Comparison of ENCODE assay signal across 1 cellular context in genomic region chr2:222690564-222691200, GRCh38.
A peak's percentile ranks its signal among the peaks of the same experiment; 100 is the strongest.
TF ChIP-seq lines count a peak whose summit lies in the region.

No MANE protein-coding gene starts in this region.

TF ChIP-seq in HepG2, 621 proteins besides CTCF, POLR2A, EP300 and RAD21 (continued from another document and continues in another):
- TF ChIP-seq, protein P1, sequence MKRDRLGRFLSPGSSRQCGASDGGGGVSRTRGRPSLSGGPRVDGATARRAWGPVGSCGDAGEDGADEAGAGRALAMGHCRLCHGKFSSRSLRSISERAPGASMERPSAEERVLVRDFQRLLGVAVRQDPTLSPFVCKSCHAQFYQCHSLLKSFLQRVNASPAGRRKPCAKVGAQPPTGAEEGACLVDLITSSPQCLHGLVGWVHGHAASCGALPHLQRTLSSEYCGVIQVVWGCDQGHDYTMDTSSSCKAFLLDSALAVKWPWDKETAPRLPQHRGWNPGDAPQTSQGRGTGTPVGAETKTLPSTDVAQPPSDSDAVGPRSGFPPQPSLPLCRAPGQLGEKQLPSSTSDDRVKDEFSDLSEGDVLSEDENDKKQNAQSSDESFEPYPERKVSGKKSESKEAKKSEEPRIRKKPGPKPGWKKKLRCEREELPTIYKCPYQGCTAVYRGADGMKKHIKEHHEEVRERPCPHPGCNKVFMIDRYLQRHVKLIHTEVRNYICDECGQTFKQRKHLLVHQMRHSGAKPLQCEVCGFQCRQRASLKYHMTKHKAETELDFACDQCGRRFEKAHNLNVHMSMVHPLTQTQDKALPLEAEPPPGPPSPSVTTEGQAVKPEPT (CRISPR knock-in tag; IDR thresholded peaks at IDR 0.05; ENCODE audit: low read depth) = no peak
- TF ChIP-seq ZSCAN9 (CRISPR knock-in tag; IDR thresholded peaks at IDR 0.05; ENCODE audit: borderline replicate concordance) = 0 out of 2 replicates have a peak, but pooled peaks have one; percentile 61
- no peak for TF ChIP-seq ZNF44 (CRISPR knock-in tag; IDR thresholded peaks at IDR 0.05)
- no peak for TF ChIP-seq ELK4 (CRISPR knock-in tag; IDR thresholded peaks at IDR 0.05; ENCODE audit: borderline replicate concordance)
- no peak for TF ChIP-seq IRF1 (CRISPR knock-in tag; IDR thresholded peaks at IDR 0.05; ENCODE audit: low read depth)
- TF ChIP-seq HNF4G (IDR thresholded peaks at IDR 0.05; ENCODE audit: borderline replicate concordance, low read depth, low read length) = peak; percentile 45; the same call in 1 of the 2 replicates
- no peak for TF ChIP-seq HNF4G (CRISPR knock-in tag; IDR thresholded peaks at IDR 0.05; ENCODE audit: borderline replicate concordance, low read depth)
- TF ChIP-seq BHLHE40 (IDR thresholded peaks at IDR 0.05; ENCODE audit: low read length) = 0 out of 2 replicates have a peak, but pooled peaks have one; percentile 19
- TF ChIP-seq GPBP1L1 (CRISPR knock-in tag; IDR thresholded peaks at IDR 0.05) = no peak
- TF ChIP-seq HNRNPUL1 (IDR thresholded peaks at IDR 0.05; ENCODE audit: low read depth, low read length) = no peak
- 0 out of 2 replicates have a peak, but pooled peaks have one; percentile 61 for TF ChIP-seq KDM4B (CRISPR knock-in tag; IDR thresholded peaks at IDR 0.05)
- TF ChIP-seq JUND (CRISPR knock-in tag; IDR thresholded peaks at IDR 0.05) = no peak
- 0 out of 2 replicates have a peak, but pooled peaks have one; percentile 26 for TF ChIP-seq KDM1A (CRISPR knock-in tag; IDR thresholded peaks at IDR 0.05)
- TF ChIP-seq PITX1 (CRISPR knock-in tag; IDR thresholded peaks at IDR 0.05) = peak; percentile 49; the same call in 1 of the 2 replicates
- TF ChIP-seq TSC22D2 (CRISPR knock-in tag; IDR thresholded peaks at IDR 0.05; ENCODE audit: borderline replicate concordance) = 0 out of 2 replicates have a peak, but pooled peaks have one; percentile 30
- TF ChIP-seq ZNF205 (CRISPR knock-in tag; IDR thresholded peaks at IDR 0.05) = peak; percentile 61; the same call in 1 of the 2 replicates
- no peak for TF ChIP-seq STAT5B (CRISPR knock-in tag; IDR thresholded peaks at IDR 0.05)
- TF ChIP-seq ZFP36L2 (CRISPR knock-in tag; IDR thresholded peaks at IDR 0.05) = no peak
- TF ChIP-seq, protein P2, sequence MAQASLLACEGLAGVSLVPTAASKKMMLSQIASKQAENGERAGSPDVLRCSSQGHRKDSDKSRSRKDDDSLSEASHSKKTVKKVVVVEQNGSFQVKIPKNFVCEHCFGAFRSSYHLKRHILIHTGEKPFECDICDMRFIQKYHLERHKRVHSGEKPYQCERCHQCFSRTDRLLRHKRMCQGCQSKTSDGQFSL (CRISPR knock-in tag; IDR thresholded peaks at IDR 0.05) = peak; percentile 100
- peak; percentile 77; the same call in 1 of the 2 replicates for TF ChIP-seq DNMT3B (CRISPR knock-in tag; conservative IDR thresholded peaks at IDR 0.05)
- no peak for TF ChIP-seq ZNF691 (CRISPR knock-in tag; IDR thresholded peaks at IDR 0.05; ENCODE audit: borderline replicate concordance, low read depth)
- TF ChIP-seq ATF7-NPFF (CRISPR knock-in tag; IDR thresholded peaks at IDR 0.05; ENCODE audit: low read depth) = peak; percentile 54; the same call in 1 of the 2 replicates
- TF ChIP-seq KLF16 (CRISPR knock-in tag; IDR thresholded peaks at IDR 0.05) = peak in 1 of 2 experiments; percentile 88; a peak in 2 of 4 replicates
- peak; percentile 98 for TF ChIP-seq XRCC5 (optimal IDR thresholded peaks at IDR 0.05; ENCODE audit: low read length)
- TF ChIP-seq, protein P3, sequence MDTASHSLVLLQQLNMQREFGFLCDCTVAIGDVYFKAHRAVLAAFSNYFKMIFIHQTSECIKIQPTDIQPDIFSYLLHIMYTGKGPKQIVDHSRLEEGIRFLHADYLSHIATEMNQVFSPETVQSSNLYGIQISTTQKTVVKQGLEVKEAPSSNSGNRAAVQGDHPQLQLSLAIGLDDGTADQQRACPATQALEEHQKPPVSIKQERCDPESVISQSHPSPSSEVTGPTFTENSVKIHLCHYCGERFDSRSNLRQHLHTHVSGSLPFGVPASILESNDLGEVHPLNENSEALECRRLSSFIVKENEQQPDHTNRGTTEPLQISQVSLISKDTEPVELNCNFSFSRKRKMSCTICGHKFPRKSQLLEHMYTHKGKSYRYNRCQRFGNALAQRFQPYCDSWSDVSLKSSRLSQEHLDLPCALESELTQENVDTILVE (CRISPR knock-in tag; IDR thresholded peaks at IDR 0.05) = 0 out of 2 replicates have a peak, but pooled peaks have one; percentile 72
- no peak for TF ChIP-seq CAMTA2 (CRISPR knock-in tag; IDR thresholded peaks at IDR 0.05; ENCODE audit: borderline replicate concordance)
- peak; percentile 71 for TF ChIP-seq ZBTB33 (CRISPR knock-in tag; IDR thresholded peaks at IDR 0.05)
- peak; percentile 44; the same call in 1 of the 2 replicates for TF ChIP-seq ZGPAT (CRISPR knock-in tag; IDR thresholded peaks at IDR 0.05)
- TF ChIP-seq ZNF792 (CRISPR knock-in tag; IDR thresholded peaks at IDR 0.05) = peak; percentile 50; the same call in 1 of the 2 replicates
- no peak for TF ChIP-seq ZNF772 (CRISPR knock-in tag; IDR thresholded peaks at IDR 0.05)
- no peak for TF ChIP-seq EHMT2 (IDR thresholded peaks at IDR 0.05; ENCODE audit: borderline replicate concordance, low read depth, low read length)
- no peak for TF ChIP-seq SOX13 (IDR thresholded peaks at IDR 0.05)
- peak in 1 of 2 experiments; percentile 55; a peak in 2 of 4 replicates for TF ChIP-seq SOX13 (CRISPR knock-in tag; conservative IDR thresholded peaks at IDR 0.05 in 1 of 2, IDR thresholded peaks at IDR 0.05 in 1 of 2)
- no peak for TF ChIP-seq MTA3 (CRISPR knock-in tag; IDR thresholded peaks at IDR 0.05)
- TF ChIP-seq SP4 (CRISPR knock-in tag; IDR thresholded peaks at IDR 0.05) = peak; percentile 48; the same call in 1 of the 2 replicates
- TF ChIP-seq YEATS4 (CRISPR knock-in tag; IDR thresholded peaks at IDR 0.05; ENCODE audit: borderline replicate concordance) = peak; percentile 28; the same call in 1 of the 2 replicates
- no peak; the same call in 1 of the 2 replicates for TF ChIP-seq RXRA (CRISPR knock-in tag; IDR thresholded peaks at IDR 0.05)
- peak; percentile 84 for TF ChIP-seq TEAD3 (CRISPR knock-in tag; optimal IDR thresholded peaks at IDR 0.05; ENCODE audit: borderline replicate concordance)
- no peak for TF ChIP-seq SOX6 (IDR thresholded peaks at IDR 0.05)
- TF ChIP-seq SOX6 (CRISPR knock-in tag; IDR thresholded peaks at IDR 0.05) = peak; percentile 41; the same call in 1 of the 2 replicates
- 0 out of 2 replicates have a peak, but pooled peaks have one; percentile 40 for TF ChIP-seq HMGXB3 (CRISPR knock-in tag; IDR thresholded peaks at IDR 0.05; ENCODE audit: borderline replicate concordance)
- 0 out of 2 replicates have a peak, but pooled peaks have one; percentile 22 for TF ChIP-seq ZNF605 (CRISPR knock-in tag; IDR thresholded peaks at IDR 0.05)
- TF ChIP-seq, protein P4, sequence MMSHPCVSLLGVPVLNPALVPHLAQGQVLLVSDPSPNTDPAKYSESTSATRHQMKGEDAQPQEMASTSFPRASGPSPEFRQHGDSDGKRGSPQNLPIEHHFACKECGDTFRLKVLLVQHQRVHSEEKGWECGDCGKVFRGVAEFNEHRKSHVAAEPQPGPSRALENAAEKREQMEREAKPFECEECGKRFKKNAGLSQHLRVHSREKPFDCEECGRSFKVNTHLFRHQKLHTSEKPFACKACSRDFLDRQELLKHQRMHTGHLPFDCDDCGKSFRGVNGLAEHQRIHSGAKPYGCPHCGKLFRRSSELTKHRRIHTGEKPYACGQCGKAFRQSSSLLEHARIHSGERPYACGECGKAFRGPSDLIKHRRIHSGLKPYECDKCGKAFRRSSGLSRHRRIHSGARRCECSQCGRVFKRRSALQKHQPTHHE (CRISPR knock-in tag; IDR thresholded peaks at IDR 0.05; ENCODE audit: borderline replicate concordance) = no peak
- TF ChIP-seq HOXA5 (CRISPR knock-in tag; IDR thresholded peaks at IDR 0.05) = no peak
